ENCODE assay signal across 26 cellular contexts in the genomic region with DNA sequence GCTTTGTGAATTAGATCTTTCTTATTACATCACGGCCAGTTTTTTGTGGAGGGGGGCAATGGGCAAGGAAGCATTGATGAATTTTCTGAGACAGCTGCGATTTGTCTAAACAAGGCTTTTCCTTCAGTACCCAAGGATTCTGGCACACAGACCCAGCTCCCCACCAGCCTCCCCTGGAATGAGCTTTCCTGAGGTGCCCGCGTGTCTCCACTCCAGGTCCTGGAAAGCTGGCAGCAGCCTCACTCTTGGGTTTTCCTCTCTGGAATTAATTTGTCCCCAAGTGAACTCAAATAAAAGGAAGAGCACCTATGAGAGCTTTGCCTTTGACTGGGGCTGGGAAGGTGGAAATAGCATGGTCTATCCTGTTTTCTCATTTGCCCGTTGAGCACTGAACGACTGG.
"Had no signal": no experiment of that assay in that cellular context is flagged by ENCODE, and none has a peak within 500 bp of the region (broad histone marks: within the 10 kb centered on the region; RNA-seq: fewer than 3 reads in every experiment).

No MANE protein-coding gene starts in this region.

- H3K4me1 ChIP-seq: pancreas, suprapubic skin, uterus had no signal

- H3K27me3 ChIP-seq: esophagus muscularis mucosa, gastroesophageal sphincter, heart left ventricle, hepatocyte, neutrophil, right atrium auricular region, suprapubic skin, tibial artery, uterus had no signal

- H3K36me3 ChIP-seq: gastroesophageal sphincter, pancreas, right atrium auricular region, suprapubic skin, tibial artery, uterus had no signal

- ATAC-seq: gastroesophageal sphincter; heart left ventricle; natural killer cell; pancreas; sciatic nerve; stimulated activated naive CD8-positive, alpha-beta T cell treated with anti-CD3 and anti-CD28 coated beads, Interleukin-15, amount 100 ng/mL, for 72 hours had no signal

- H3K27ac ChIP-seq: dorsolateral prefrontal cortex, esophagus muscularis mucosa, foreskin keratinocyte, gastroesophageal sphincter, heart left ventricle, hepatocyte, left ventricle myocardium inferior, neutrophil, pancreas, right atrium auricular region, suprapubic skin, tibial artery, uterus had no signal

- H3K4me3 ChIP-seq: dorsolateral prefrontal cortex, esophagus muscularis mucosa, gastroesophageal sphincter, heart left ventricle, hepatocyte, left ventricle myocardium inferior, lung, pancreas, right atrium auricular region, smooth muscle cell, suprapubic skin, tibial artery, uterus had no signal

- H3K9me3 ChIP-seq: esophagus muscularis mucosa, gastroesophageal sphincter, heart left ventricle, left ventricle myocardium inferior, neutrophil, pancreas, right atrium auricular region, suprapubic skin, tibial artery, uterus had no signal

- DNase-seq: dorsolateral prefrontal cortex; effector CD8-positive, alpha-beta T cell; endodermal cell; heart left ventricle; left cardiac atrium; left ventricle myocardium inferior; natural killer cell; pancreas; stimulated activated CD4-positive, alpha-beta T cell treated with anti-CD3 and anti-CD28 coated beads, Interleukin-12 subunit alpha, Interleukin-12 subunit beta, amount 100 ng/mL, for 4 hours; stimulated activated CD4-positive, alpha-beta T cell treated with anti-CD3 and anti-CD28 coated beads, Interleukin-1b, Interleukin-23, amount 100 ng/mL, for 48 hours; stimulated activated CD4-positive, alpha-beta T cell treated with anti-CD3 and anti-CD28 coated beads, Interleukin-4, amount 100 ng/mL, for 1 hour; stimulated activated CD8-positive, alpha-beta memory T cell treated with anti-CD3 and anti-CD28 coated beads, Interleukin-4, amount 100 ng/mL, for 48 hours; stimulated activated naive CD4-positive, alpha-beta T cell; stimulated activated naive CD8-positive, alpha-beta T cell treated with anti-CD3 and anti-CD28 coated beads, Interleukin-15, amount 100 ng/mL, for 72 hours; uterus had no signal
